ENCODE assay signal across 22 cellular contexts in genomic region chr4:7585768-7586167, GRCh38.
"Had no signal": no experiment of that assay in that cellular context is flagged by ENCODE, and none has a peak within 500 bp of the region (broad histone marks: within the 10 kb centered on the region; RNA-seq: fewer than 3 reads in every experiment).

No MANE protein-coding gene starts in this region.

- H3K27me3 ChIP-seq: dorsolateral prefrontal cortex, foreskin keratinocyte, pancreas, right lobe of liver, thyroid gland had no signal

- H3K27ac ChIP-seq: dorsolateral prefrontal cortex, foreskin keratinocyte, heart right ventricle, lower lobe of right lung, pancreas, right lobe of liver, stomach, thyroid gland had no signal

- H3K4me3 ChIP-seq: dorsolateral prefrontal cortex, heart right ventricle, lower lobe of right lung, pancreas, right lobe of liver, stomach, thyroid gland had no signal

- H3K36me3 ChIP-seq: heart right ventricle, lower lobe of right lung, pancreas, right lobe of liver, stomach, thyroid gland had no signal

- ATAC-seq: foreskin keratinocyte; left colon; left ventricle myocardium superior; lower lobe of right lung; right lobe of liver; stimulated activated effector memory CD8-positive, alpha-beta T cell treated with anti-CD3 and anti-CD28 coated beads, Interleukin-12 subunit alpha, Interleukin-12 subunit beta, amount 100 ng/mL, for 72 hours had no signal

- H3K9me3 ChIP-seq: pancreas, thyroid gland had no signal

- DNase-seq: dorsolateral prefrontal cortex; effector CD4-positive, alpha-beta T cell; foreskin keratinocyte; glutamatergic neuron; heart right ventricle; hippocampal formation; islet precursor cell; kidney glomerular epithelial cell; left colon; left ventricle myocardium superior; lower lobe of right lung; natural killer cell; occipital lobe; pancreas; right lobe of liver; stimulated activated CD4-positive, alpha-beta T cell treated with anti-CD3 and anti-CD28 coated beads, Interleukin-2, amount 100 ng/mL, for 24 hours; stimulated activated CD4-positive, alpha-beta T cell treated with anti-CD3 and anti-CD28 coated beads, Interleukin-4, amount 100 ng/mL, for 24 hours; stimulated activated naive CD4-positive, alpha-beta T cell treated with Interleukin-2 at 50 U/mL for 16 hours; stomach; thyroid gland; trophoblast cell had no signal

- H3K4me1 ChIP-seq: foreskin keratinocyte, heart right ventricle, lower lobe of right lung, pancreas, right lobe of liver, stomach, thyroid gland had no signal
